Comparison of ENCODE assay signal across 9 cellular contexts in genomic region chr10:130137659-130138478, GRCh38. TPM values are rescaled to one million over a fixed set of nuclear protein-coding genes. Genes with fewer than 3 reads are reported as not detected.
DNase-seq lines count a peak whose midpoint lies in the region; ATAC-seq and TF ChIP-seq lines count a peak whose summit lies in the region.
"Had no signal": no experiment of that assay in that cellular context is flagged by ENCODE, and none has a peak within 500 bp of the region (broad histone marks: within the 10 kb centered on the region; RNA-seq: fewer than 3 reads in every experiment).

No MANE protein-coding gene starts in this region.

- H3K36me3 ChIP-seq in SK-N-MC (ENCODE audit: insufficient read depth, low read length) = no peaks in the 10 kb centered on the region; the same call in 1 of the 2 replicates
- H3K36me3 ChIP-seq in gastrocnemius medialis = peaks cover 0 to 4% of the 10 kb centered on the region in 2 donors

- ATAC-seq in gastrocnemius medialis = no peak
- no peak for ATAC-seq in GM19467 (IDR thresholded peaks at IDR 0.05; ENCODE audit: unreplicated experiment)

- H3K4me3 ChIP-seq in GM12875 (ENCODE audit: low read depth, low read length) (peak overlapping the region; percentile 74), SK-N-MC (peak overlapping the region; percentile 81), fibroblast of mammary gland (ENCODE audit: control insufficient read depth, low read depth, low read length) (peak overlapping the region; percentile 73), gastrocnemius medialis (peak overlapping the region; percentile 79 to 100 (median 96))

- no peak overlapping the region for H3K27ac ChIP-seq in SK-N-MC
- peak overlapping the region; percentile 54 to 97 (median 89) for H3K27ac ChIP-seq in gastrocnemius medialis

- H3K4me1 ChIP-seq in gastrocnemius medialis = peaks cover 41 to 53% of the 10 kb centered on the region in 2 donors

- in situ Hi-C loops in gastrocnemius medialis (cut with MboI; ENCODE audit: low sequenced_read_pairs in 4 of 4) = no loop called here

- no peak for TF ChIP-seq POLR2A in gastrocnemius medialis (IDR thresholded peaks at IDR 0.05)

- peak overlapping the region; percentile 81 for H3K9ac ChIP-seq in SK-N-MC (ENCODE audit: insufficient read length)

- H3K9me3 ChIP-seq in SK-N-MC (ENCODE audit: low read depth, low read length) (no peaks in the 10 kb centered on the region), gastrocnemius medialis (no peaks in the 10 kb centered on the region)

- intact Hi-C loops in gastrocnemius medialis (cut with DNase I; ENCODE audit: low total_unique reads) = no loop called here

- no peak for TF ChIP-seq CTCF in GM12875 (IDR thresholded peaks at IDR 0.05; ENCODE audit: borderline replicate concordance, insufficient read depth, low read depth, low read length)
- TF ChIP-seq CTCF in fibroblast of mammary gland (conservative IDR thresholded peaks at IDR 0.05; ENCODE audit: control insufficient read depth, insufficient read depth, low read depth, low read length) = no peak
- no peak for TF ChIP-seq CTCF in gastrocnemius medialis (IDR thresholded peaks at IDR 0.05 in 4 of 5, conservative IDR thresholded peaks at IDR 0.05 in 1 of 5)

- H3K27me3 ChIP-seq in gastrocnemius medialis = no peaks in the 10 kb centered on the region

- DNase-seq in SK-N-MC (ENCODE audit: low read depth, low spot score) (no peak), fibroblast of mammary gland (ENCODE audit: low read depth) (no peak), gastrocnemius medialis (no peak), T-helper 9 cell (no peak), amniotic stem cell (lab: John Stamatoyannopoulos, UW) (no peak)
- no peak for DNase-seq in stimulated activated CD4-positive, alpha-beta T cell treated with anti-CD3 and anti-CD28 coated beads, Interleukin-12 subunit alpha, Interleukin-12 subunit beta, amount 100 ng/mL, for 4 hours
- DNase-seq: stimulated activated CD8-positive, alpha-beta memory T cell treated with anti-CD3 and anti-CD28 coated beads, Interleukin-4, amount 100 ng/mL, for 48 hours had no signal

RNA-seq across cellular contexts. Expression of gene GLRX3, which starts 1.7 kb away (rescaled TPM):
- 10 to 100 TPM; 41.0 to 68.0 (median 50.1) TPM for total RNA-seq in gastrocnemius medialis

RNA-seq across cellular contexts. Expression of gene C10orf143, which starts 27.2 kb away (rescaled TPM):
- 1 to 10 TPM in 3 of 4 donors, under 1 TPM in 1; 0.55 to 2.5 (median 1.3) TPM for total RNA-seq in gastrocnemius medialis
